In genomic region chr22:19201130-19201857, GRCh38 we compare ENCODE assay signal across 24 cellular contexts. TPM values are rescaled to one million over a fixed set of nuclear protein-coding genes. Genes with fewer than 3 reads are reported as not detected.
"Had no signal": no experiment of that assay in that cellular context is flagged by ENCODE, and none has a peak within 500 bp of the region (broad histone marks: within the 10 kb centered on the region; RNA-seq: fewer than 3 reads in every experiment).

No MANE protein-coding gene starts in this region.

- H3K27ac Mint-ChIP-seq: T-cell had no signal

- ATAC-seq: T-cell had no signal

- H3K36me3 Mint-ChIP-seq: T-cell had no signal

- DNase-seq: KBM-7, MV-4-11, NCI-H1048, NCI-H1105 treated with DMSO at 0.1 percent for 48 hours, NCI-H1417 treated with DMSO at 0.1 percent for 48 hours, NCI-H146, NCI-H1694 treated with DMSO at 0.1 percent for 48 hours, NCI-H1930, NCI-H2081 treated with DMSO at 0.1 percent for 48 hours, NCI-H2171, NCI-H226, NCI-H446, NCI-H510A, NCI-H524 treated with DMSO at 0.1 percent for 48 hours, NCI-H774, RPMI8226, SHP77, SK-N-SH, SW 1271, T-cell had no signal

- H3K27me3 Mint-ChIP-seq: IgD-negative memory B cell had no signal

- H3K9me3 Mint-ChIP-seq: IgD-negative memory B cell had no signal

- H3K4me3 Mint-ChIP-seq: IgD-negative memory B cell, T-cell had no signal

RNA-seq across cellular contexts. Expression of gene GSC2, which starts 51.2 kb away (rescaled TPM):
- total RNA-seq: LHCN-M2, MCF 10A, SK-MEL-5, T-cell had no signal
